Comparison of ENCODE assay signal across 21 cellular contexts in the genomic region with DNA sequence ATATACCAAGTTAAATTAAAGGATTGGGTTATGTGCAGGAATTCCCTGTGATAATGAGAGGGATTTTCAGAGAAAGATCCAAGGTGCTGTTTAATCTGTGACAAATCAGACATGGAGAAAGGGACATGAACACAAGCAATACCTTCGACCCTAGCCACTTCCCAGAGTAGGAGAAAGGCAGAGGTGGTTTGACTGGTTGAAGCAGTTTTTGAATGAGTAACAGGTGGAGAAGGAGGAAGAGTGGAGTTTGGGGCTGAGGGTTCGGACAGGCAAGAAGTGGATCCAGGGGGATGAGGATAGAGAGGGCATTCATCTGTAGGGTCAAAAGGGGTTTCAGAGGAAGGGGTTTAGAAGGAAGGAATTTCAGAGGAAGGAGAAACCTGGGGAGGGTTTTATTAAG. TPM values are rescaled to one million over a fixed set of nuclear protein-coding genes. Genes with fewer than 3 reads are reported as not detected.
A peak's percentile ranks its signal among the peaks of the same experiment; 100 is the strongest.
DNase-seq lines count a peak whose midpoint lies in the region; ATAC-seq and TF ChIP-seq lines count a peak whose summit lies in the region.
"Had no signal": no experiment of that assay in that cellular context is flagged by ENCODE, and none has a peak within 500 bp of the region (broad histone marks: within the 10 kb centered on the region; RNA-seq: fewer than 3 reads in every experiment).

No MANE protein-coding gene starts in this region.

- H3K4me1 Mint-ChIP-seq in Caco-2 (ENCODE audit: low read depth, unreplicated experiment) (peaks cover 15% of the 10 kb centered on the region), endothelial cell (ENCODE audit: unreplicated experiment) (no peaks in the 10 kb centered on the region)

- H3K36me3 ChIP-seq in Caco-2 (ENCODE audit: control insufficient read depth, insufficient read depth, low read length): no peaks in the 10 kb centered on the region; the same call in 1 of the 2 replicates
- H3K36me3 ChIP-seq: BE2C; BLaER1 treated with 17β-estradiol and CSF1 and Interleukin-3, amounts not matched to agents 10 nM and 100 nM; HAP-1 had no signal

- H3K36me3 Mint-ChIP-seq in Caco-2 (ENCODE audit: insufficient read depth, unreplicated experiment) (peaks cover 11% of the 10 kb centered on the region), endothelial cell (ENCODE audit: low read depth, unreplicated experiment) (peaks cover 16% of the 10 kb centered on the region)

- BruUV-seq in Caco-2 (replicated peaks; lab: Mats Ljungman, UMichigan): no TSS peak

- peaks cover 13% of the 10 kb centered on the region for H3K4me1 ChIP-seq in Caco-2
- H3K4me1 ChIP-seq: A549, BE2C, HAP-1 had no signal

- H3K27me3 ChIP-seq in Caco-2 (replicated peaks; ENCODE audit: control insufficient read depth, insufficient read depth, low read length): no peaks in the 10 kb centered on the region
- H3K27me3 ChIP-seq: BE2C; BLaER1 treated with 17β-estradiol and CSF1 and Interleukin-3, amounts not matched to agents 10 nM and 100 nM had no signal

- POLR2A ChIA-PET in Caco-2 (lab: Charles Lee): no interaction called here

- H3K27ac Mint-ChIP-seq in Caco-2 (ENCODE audit: unreplicated experiment): peak overlapping the region; percentile 8
- no peak overlapping the region for H3K27ac Mint-ChIP-seq in endothelial cell (ENCODE audit: unreplicated experiment)
- H3K27ac Mint-ChIP-seq: HFFc6 had no signal

- H3K4me3 ChIP-seq in Caco-2 (ENCODE audit: low read depth, low read length): no peak overlapping the region
- H3K4me3 ChIP-seq: A549; BLaER1 treated with 17β-estradiol and CSF1 and Interleukin-3, amounts not matched to agents 10 nM and 100 nM; HAP-1 had no signal

- TF ChIP-seq CTCF in Caco-2 (IDR thresholded peaks at IDR 0.05; ENCODE audit: insufficient read depth in 1 of 2, low read depth in 1 of 2, low read length in 1 of 2, severe bottlenecking in 1 of 2, unreplicated experiment in 1 of 2) (no peak), endothelial cell (IDR thresholded peaks at IDR 0.05; ENCODE audit: unreplicated experiment) (no peak)

- CTCF ChIA-PET in Caco-2 (lab: Charles Lee): no interaction called here

- H3K27me3 Mint-ChIP-seq in Caco-2 (ENCODE audit: insufficient read depth, unreplicated experiment): no peaks in the 10 kb centered on the region
- peaks cover 3% of the 10 kb centered on the region for H3K27me3 Mint-ChIP-seq in endothelial cell (ENCODE audit: unreplicated experiment)
- H3K27me3 Mint-ChIP-seq: CD4-positive, alpha-beta memory T cell had no signal

- intact Hi-C loops in Caco-2 (cut with micrococcal nuclease; ENCODE audit: unreplicated experiment): no loop called here

- ATAC-seq in HG02588 (IDR thresholded peaks at IDR 0.05; ENCODE audit: unreplicated experiment): no peak
- no peak for ATAC-seq in GM21447 (IDR thresholded peaks at IDR 0.05; ENCODE audit: unreplicated experiment)
- ATAC-seq: A549 had no signal

- H3K4me3 Mint-ChIP-seq in Caco-2 (ENCODE audit: unreplicated experiment) (peak overlapping the region; percentile 4), endothelial cell (ENCODE audit: unreplicated experiment) (peak overlapping the region; percentile 15)
- H3K4me3 Mint-ChIP-seq: HFFc6 had no signal

- DNase-seq in Caco-2 (no peak), HT-29 (ENCODE audit: low spot score) (peak; percentile 26), endothelial cell (ENCODE audit: low spot score) (no peak), mucosa of gallbladder (ENCODE audit: low spot score) (peak; percentile 36), GM19238 (ENCODE audit: insufficient read length, low spot score) (no peak), SK-N-DZ (ENCODE audit: low spot score) (no peak)
- DNase-seq: 8988T; ACHN; AML-193; BE2C; CD4-positive, alpha-beta memory T cell; COR-L47; DMS 273 treated with DMSO at 0.1 percent for 48 hours; DND-41; GOT3; HFFc6 had no signal

- H3K9me3 Mint-ChIP-seq in Caco-2 (ENCODE audit: unreplicated experiment) (peaks cover 67% of the 10 kb centered on the region), endothelial cell (ENCODE audit: unreplicated experiment) (peaks cover 24% of the 10 kb centered on the region)

- H3K9me3 ChIP-seq in Caco-2: peaks cover 66% of the 10 kb centered on the region
- H3K9me3 ChIP-seq: BE2C had no signal

RNA-seq across cellular contexts. Expression of gene A2M, which starts 27.4 kb away (rescaled TPM):
- total RNA-seq in Caco-2 (2022): 0.60 and 1.00 TPM in 2 replicates
- not detected in 2 replicates for total RNA-seq in HT-29 (2014; rRNA removed; shearing (Covaris generic))
- total RNA-seq in endothelial cell (ENCODE audit: unreplicated experiment): 1.4 TPM
- 550 TPM for total RNA-seq in mucosa of gallbladder
- not detected in 2 replicates for polyA plus RNA-seq in SK-N-DZ (2014; cell fraction: cytosol; rRNA removed)
- not detected in 2 replicates for polyA plus RNA-seq in SK-N-DZ (2014; cell fraction: nucleus; rRNA removed)
- polyA plus RNA-seq: A549 had no signal

Comparison
In these comparisons a context has a peak if more than half of its experiments do, and no peak if none do; other contexts are left out.
1. DNase-seq: peak in HT-29 (single experiment) and mucosa of gallbladder (single experiment); none in Caco-2 (0 of 2), endothelial cell (single experiment), GM19238 (single experiment) and SK-N-DZ (single experiment).
2. RNA of gene A2M, which starts 27.4 kb away (total RNA-seq): 550 TPM in mucosa of gallbladder (single experiment); 1.4 TPM in endothelial cell (single experiment), 0.60 to 1.00 TPM in Caco-2 and not detected in HT-29; every median in the first group is over 100 times any median in the second.